Comparison of ENCODE assay signal across 11 cellular contexts in the genomic region with DNA sequence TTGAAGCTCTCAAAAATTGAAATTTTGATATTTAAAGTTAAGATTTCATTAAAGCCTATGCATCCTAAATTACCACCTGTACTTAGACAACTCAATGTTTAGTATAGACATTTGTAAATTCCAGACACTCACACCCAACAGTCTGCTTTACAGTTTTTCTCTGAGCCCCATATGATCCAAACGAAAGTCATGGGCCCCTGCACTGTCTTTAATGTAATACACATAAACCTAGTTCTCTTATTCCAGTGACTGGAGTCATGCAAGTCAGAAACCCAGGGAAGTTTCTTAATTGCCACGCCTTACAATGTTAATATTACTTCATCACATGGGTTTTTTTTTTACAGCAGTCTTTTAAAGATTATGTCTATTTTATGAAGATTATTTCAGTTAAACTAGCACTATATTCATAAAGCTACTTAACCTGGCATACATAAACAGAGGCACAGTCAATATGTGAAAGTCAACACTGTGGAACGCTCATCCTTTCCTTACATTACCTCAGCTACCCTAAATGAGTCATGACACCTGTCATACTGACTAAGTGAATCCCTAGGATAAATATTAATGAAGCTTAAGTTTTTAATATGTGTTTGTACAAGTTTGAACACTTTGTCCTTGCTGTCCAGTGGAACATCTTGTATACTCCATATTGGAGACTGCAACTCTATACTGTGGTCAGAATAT.
DNase-seq lines count a peak whose midpoint lies in the region; ATAC-seq and TF ChIP-seq lines count a peak whose summit lies in the region.
"Had no signal": no experiment of that assay in that cellular context is flagged by ENCODE, and none has a peak within 500 bp of the region (broad histone marks: within the 10 kb centered on the region; RNA-seq: fewer than 3 reads in every experiment).

No MANE protein-coding gene starts in this region.

- H3K9me3 ChIP-seq in MM.1S (replicated peaks; ENCODE audit: insufficient read depth, low read length): no peaks in the 10 kb centered on the region
- H3K9me3 ChIP-seq: suprapubic skin had no signal

- POLR2A ChIA-PET in activated CD4-positive, alpha-beta T cell treated with anti-CD3 and anti-CD28 coated beads for 36 hours (lab: Charles Lee): interaction anchor here (0.8 kb wide), 1 partner anchor 65 kb away, joined by 4 read pairs; no protein-coding TSS in a partner anchor

- TF ChIP-seq CTCF in MM.1S (IDR thresholded peaks at IDR 0.05; ENCODE audit: low read length): no peak

- no peaks in the 10 kb centered on the region for H3K36me3 Mint-ChIP-seq in activated CD4-positive, alpha-beta T cell treated with anti-CD3 and anti-CD28 coated beads for 36 hours (ENCODE audit: low read depth)

- CTCF ChIA-PET in activated CD4-positive, alpha-beta T cell treated with anti-CD3 and anti-CD28 coated beads for 36 hours (lab: Charles Lee): interaction anchor here (0.8 to 0.9 kb wide), 2 partner anchors 78 to 206 kb away, joined by 3 read pairs; no protein-coding TSS in a partner anchor

- no peaks in the 10 kb centered on the region for H4K20me1 ChIP-seq in MM.1S (ENCODE audit: insufficient read depth, low read length)

- no peak overlapping the region for H3K4me2 ChIP-seq in MM.1S (ENCODE audit: low read depth, low read length)

- H3K27me3 ChIP-seq in MM.1S (replicated peaks; ENCODE audit: insufficient read depth, low read length): no peaks in the 10 kb centered on the region
- H3K27me3 ChIP-seq: suprapubic skin had no signal

- H3F3A ChIP-seq in MM.1S (ENCODE audit: insufficient read depth, low read length): no peaks in the 10 kb centered on the region

- no peaks in the 10 kb centered on the region for H3K36me3 ChIP-seq in MM.1S (replicated peaks; ENCODE audit: insufficient read depth, low read length)
- H3K36me3 ChIP-seq: suprapubic skin had no signal

- H3K9me2 ChIP-seq in MM.1S (replicated peaks; ENCODE audit: insufficient read depth, low read length): no peaks in the 10 kb centered on the region

- peak; percentile 96 for ATAC-seq in activated CD4-positive, alpha-beta T cell treated with anti-CD3 and anti-CD28 coated beads for 36 hours
- ATAC-seq in HG02759 (IDR thresholded peaks at IDR 0.05; ENCODE audit: unreplicated experiment): peak; percentile 88

- no peak overlapping the region for H3K4me3 ChIP-seq in MM.1S (ENCODE audit: low read length)
- H3K4me3 ChIP-seq: suprapubic skin had no signal

- H3K27ac Mint-ChIP-seq in activated CD4-positive, alpha-beta T cell treated with anti-CD3 and anti-CD28 coated beads for 36 hours: no peak overlapping the region
- H3K27ac Mint-ChIP-seq: activated B cell treated with CpG ODN at 0.5 μM for 24 hours had no signal

- H3K27me3 Mint-ChIP-seq in activated CD4-positive, alpha-beta T cell treated with anti-CD3 and anti-CD28 coated beads for 36 hours: peaks cover 11% of the 10 kb centered on the region

- H3K4me1 ChIP-seq in MM.1S (ENCODE audit: low read length): no peaks in the 10 kb centered on the region
- H3K4me1 ChIP-seq: suprapubic skin had no signal

- H3K9ac ChIP-seq in MM.1S (ENCODE audit: low read length): no peak overlapping the region

- no peak overlapping the region for H2AFZ ChIP-seq in MM.1S (ENCODE audit: low read length)

- H3K9me3 Mint-ChIP-seq in activated CD4-positive, alpha-beta T cell treated with anti-CD3 and anti-CD28 coated beads for 36 hours (ENCODE audit: low read depth): no peaks in the 10 kb centered on the region
- H3K9me3 Mint-ChIP-seq: activated B cell treated with CpG ODN at 0.5 μM for 24 hours had no signal

- DNase-seq in activated CD4-positive, alpha-beta T cell treated with anti-CD3 and anti-CD28 coated beads for 36 hours: peak; percentile 11
- no peak for DNase-seq in activated CD4-positive, alpha-beta T cell treated with anti-CD3 and anti-CD28 coated beads for 48 hours
- peak; percentile 79 for DNase-seq in HPDE6-E6E7 (ENCODE audit: extremely low spot score)
- peak; percentile 53 for DNase-seq in renal cortical epithelial cell (ENCODE audit: low read depth)
- no peak for DNase-seq in NCI-H524 (lab: John Stamatoyannopoulos, UW)
- DNase-seq in MM.1S: no peak
- no peak for DNase-seq in germinal center (ENCODE audit: low spot score)
- DNase-seq: activated B cell treated with CpG ODN at 0.5 μM for 24 hours, SHP77 had no signal

- no peaks in the 10 kb centered on the region for H3K79me2 ChIP-seq in MM.1S (ENCODE audit: low read length)

- H3K4me3 Mint-ChIP-seq in activated CD4-positive, alpha-beta T cell treated with anti-CD3 and anti-CD28 coated beads for 36 hours: no peak overlapping the region
- H3K4me3 Mint-ChIP-seq: activated B cell treated with CpG ODN at 0.5 μM for 24 hours had no signal

- no peak overlapping the region for H3K27ac ChIP-seq in MM.1S (ENCODE audit: low read length)
- H3K27ac ChIP-seq: suprapubic skin had no signal

- intact Hi-C loops in activated CD4-positive, alpha-beta T cell treated with anti-CD3 and anti-CD28 coated beads for 36 hours (cut with DNase I, micrococcal nuclease): loop anchor here in 1 of 2 experiments (2.0 to 5.0 kb wide), 3 partner anchors 65 to 1990 kb away; no protein-coding TSS in a partner anchor

- H3K4me1 Mint-ChIP-seq in activated CD4-positive, alpha-beta T cell treated with anti-CD3 and anti-CD28 coated beads for 36 hours: peaks cover 11% of the 10 kb centered on the region
- H3K4me1 Mint-ChIP-seq: activated B cell treated with CpG ODN at 0.5 μM for 24 hours had no signal

Comparison
In these comparisons a context has a peak if more than half of its experiments do, and no peak if none do; other contexts are left out.
1. DNase-seq: peak in activated CD4-positive, alpha-beta T cell treated with anti-CD3 and anti-CD28 coated beads for 36 hours (single experiment), HPDE6-E6E7 (single experiment) and renal cortical epithelial cell (single experiment); none in activated CD4-positive, alpha-beta T cell treated with anti-CD3 and anti-CD28 coated beads for 48 hours (single experiment), NCI-H524 (0 of 2), MM.1S (single experiment) and germinal center (single experiment).